In genomic region chr1:27992271-27992670, GRCh38 we compare ENCODE assay signal across 11 cellular contexts. TPM values are rescaled to one million over a fixed set of nuclear protein-coding genes. Genes with fewer than 3 reads are reported as not detected.
DNase-seq lines count a peak whose midpoint lies in the region; ATAC-seq lines count a peak whose summit lies in the region.
"Had no signal": no experiment of that assay in that cellular context is flagged by ENCODE, and none has a peak within 500 bp of the region (broad histone marks: within the 10 kb centered on the region; RNA-seq: fewer than 3 reads in every experiment).

No MANE protein-coding gene starts in this region.

- ATAC-seq in left ventricle myocardium superior (peak; percentile 36), HG02970 (IDR thresholded peaks at IDR 0.05; ENCODE audit: low FRiP score, unreplicated experiment) (no peak), GM21367 (IDR thresholded peaks at IDR 0.05; ENCODE audit: unreplicated experiment) (no peak)
- ATAC-seq: Panc1 had no signal

- DNase-seq in T follicular helper cell (ENCODE audit: low read depth) (peak; percentile 36), activated T-cell treated with anti-CD3 and anti-CD28 coated beads for 4 hours (peak; percentile 26), left ventricle myocardium superior (peak; percentile 31), posterior vena cava (ENCODE audit: low spot score) (no peak), NCI-H1436 (lab: John Stamatoyannopoulos, UW) (no peak)
- peak; percentile 4 to 9 for DNase-seq in stimulated activated CD8-positive, alpha-beta memory T cell treated with anti-CD3 and anti-CD28 coated beads, Interleukin-4, amount 100 ng/mL, for 4 hours (ENCODE audit: low read depth in 2 of 2, low spot score in 1 of 2)
- DNase-seq: GOT3 had no signal

- intact Hi-C loops in left ventricle myocardium superior (cut with micrococcal nuclease): no loop called here
- intact Hi-C loops in posterior vena cava (cut with DNase I): no loop called here

RNA-seq across cellular contexts. Expression of gene XKR8, which starts 32.5 kb away (rescaled TPM):
- 5.3 TPM for total RNA-seq in left ventricle myocardium superior
- total RNA-seq in posterior vena cava: 1 to 10 TPM; 4.3 to 8.2 TPM

RNA-seq across cellular contexts. Expression of gene SMPDL3B, which starts 57.5 kb away (rescaled TPM):
- total RNA-seq in left ventricle myocardium superior: not detected
- under 1 TPM in 1 of 2 donors, not detected in 1; 0.33 TPM for total RNA-seq in posterior vena cava
- total RNA-seq: LHCN-M2 had no signal

Comparison
In these comparisons a context has a peak if more than half of its experiments do, and no peak if none do; other contexts are left out.
1. DNase-seq: peak in T follicular helper cell (single experiment), activated T-cell treated with anti-CD3 and anti-CD28 coated beads for 4 hours (single experiment), left ventricle myocardium superior (single experiment) and stimulated activated CD8-positive, alpha-beta memory T cell treated with anti-CD3 and anti-CD28 coated beads, Interleukin-4, amount 100 ng/mL, for 4 hours (2 of 2); none in posterior vena cava (single experiment) and NCI-H1436 (single experiment).